In genomic region chr10:132722391-132722790, GRCh38 we compare ENCODE assay signal across 24 cellular contexts.
DNase-seq lines count a peak whose midpoint lies in the region; ATAC-seq and TF ChIP-seq lines count a peak whose summit lies in the region.
"Had no signal": no experiment of that assay in that cellular context is flagged by ENCODE, and none has a peak within 500 bp of the region (broad histone marks: within the 10 kb centered on the region; RNA-seq: fewer than 3 reads in every experiment).

No MANE protein-coding gene starts in this region.

- POLR2A ChIA-PET in HEK293T (lab: Yijun Ruan, JAX): interaction anchor here (0.7 kb wide), 1 partner anchor 13 kb away, joined by 3 read pairs; no protein-coding TSS in a partner anchor

- peak overlapping the region in 3 of 4 donors; percentile 65 to 73 (median 72) for H3K27ac ChIP-seq in sigmoid colon
- peak overlapping the region in 1 of 3 donors; percentile 48 for H3K27ac ChIP-seq in thyroid gland
- H3K27ac ChIP-seq: KMS-11, left lung, transverse colon had no signal

- H3K4me3 Mint-ChIP-seq in T-helper 17 cell: no peak overlapping the region
- no peak overlapping the region for H3K4me3 Mint-ChIP-seq in stimulated activated memory B cell treated with anti-CD40 and anti-IgM and Interleukin-4, amounts not matched to agents 10 μg/mL and 1 μg/mL and 100 μg/mL, for 72 hours
- H3K4me3 Mint-ChIP-seq: activated naive CD8-positive, alpha-beta T cell treated with anti-CD3 and anti-CD28 coated beads for 36 hours; CD8-positive, alpha-beta memory T cell; GM23338 had no signal

- intact Hi-C loops in sigmoid colon (cut with DNase I): no loop called here
- intact Hi-C loops in thyroid gland (cut with DNase I): no loop called here

- no peak for TF ChIP-seq EP300 in sigmoid colon (IDR thresholded peaks at IDR 0.05)

- H3K4me3 ChIP-seq in sigmoid colon (no peak overlapping the region), thyroid gland (replicated peaks in 1 of 3) (no peak overlapping the region)
- H3K4me3 ChIP-seq: GM23338, left lung, mucosa of descending colon, transverse colon had no signal

- H3K9me3 ChIP-seq in sigmoid colon: no peaks in the 10 kb centered on the region
- no peaks in the 10 kb centered on the region for H3K9me3 ChIP-seq in T-helper 17 cell (ENCODE audit: control insufficient read depth, low read length, poor library complexity, severe bottlenecking)
- no peaks in the 10 kb centered on the region for H3K9me3 ChIP-seq in thyroid gland
- H3K9me3 ChIP-seq: heart left ventricle, left lung, mucosa of descending colon, transverse colon had no signal

- peaks cover 5% of the 10 kb centered on the region for H3K36me3 Mint-ChIP-seq in T-helper 17 cell (ENCODE audit: low read depth)
- H3K36me3 Mint-ChIP-seq in stimulated activated memory B cell treated with anti-CD40 and anti-IgM and Interleukin-4, amounts not matched to agents 10 μg/mL and 1 μg/mL and 100 μg/mL, for 72 hours: peaks cover 53% of the 10 kb centered on the region
- H3K36me3 Mint-ChIP-seq: activated naive CD8-positive, alpha-beta T cell treated with anti-CD3 and anti-CD28 coated beads for 36 hours had no signal

- no peaks in the 10 kb centered on the region for H3K27me3 ChIP-seq in sigmoid colon
- no peaks in the 10 kb centered on the region for H3K27me3 ChIP-seq in thyroid gland
- H3K27me3 ChIP-seq: heart left ventricle, left lung, transverse colon had no signal

- H3K27ac Mint-ChIP-seq in T-helper 17 cell: no peak overlapping the region
- H3K27ac Mint-ChIP-seq in stimulated activated memory B cell treated with anti-CD40 and anti-IgM and Interleukin-4, amounts not matched to agents 10 μg/mL and 1 μg/mL and 100 μg/mL, for 72 hours: no peak overlapping the region

- H3K36me3 ChIP-seq in sigmoid colon (peaks cover 2 to 28% (median 15%) of the 10 kb centered on the region in 4 donors), thyroid gland (peaks cover 3% of the 10 kb centered on the region in 2 donors)

- TF ChIP-seq CTCF in sigmoid colon (IDR thresholded peaks at IDR 0.05): no peak
- TF ChIP-seq CTCF in thyroid gland (IDR thresholded peaks at IDR 0.05): no peak

- H3K27me3 Mint-ChIP-seq in T-helper 17 cell: no peaks in the 10 kb centered on the region
- H3K27me3 Mint-ChIP-seq in stimulated activated memory B cell treated with anti-CD40 and anti-IgM and Interleukin-4, amounts not matched to agents 10 μg/mL and 1 μg/mL and 100 μg/mL, for 72 hours: no peaks in the 10 kb centered on the region
- H3K27me3 Mint-ChIP-seq: activated naive CD8-positive, alpha-beta T cell treated with anti-CD3 and anti-CD28 coated beads for 36 hours; CD8-positive, alpha-beta memory T cell had no signal

- no peak for TF ChIP-seq POLR2A in sigmoid colon (IDR thresholded peaks at IDR 0.05)
- TF ChIP-seq POLR2A in thyroid gland (IDR thresholded peaks at IDR 0.05): no peak

- WGBS in sigmoid colon, 2 donors: 89 to 93% methylated on average over 26 of the region's 26 CpGs
- 83 to 84% methylated on average over 25 to 26 of the region's 26 CpGs for WGBS in thyroid gland, 2 donors

- CTCF ChIA-PET in HEK293T (lab: Yijun Ruan, JAX): no interaction called here

- ATAC-seq in HG03460 (IDR thresholded peaks at IDR 0.05; ENCODE audit: unreplicated experiment) (no peak), T-helper 17 cell (no peak)
- ATAC-seq in stimulated activated memory B cell treated with anti-CD40 and anti-IgM and Interleukin-4, amounts not matched to agents 10 μg/mL and 1 μg/mL and 100 μg/mL, for 72 hours: no peak
- ATAC-seq: GM23338, left lung, mucosa of descending colon had no signal

- H3K4me1 ChIP-seq in sigmoid colon (peaks cover 0 to 8% (median 2%) of the 10 kb centered on the region in 4 donors), thyroid gland (peaks cover 12 to 14% of the 10 kb centered on the region in 2 donors)
- H3K4me1 ChIP-seq: left lung, transverse colon had no signal

- H3K9me3 Mint-ChIP-seq in stimulated activated memory B cell treated with anti-CD40 and anti-IgM and Interleukin-4, amounts not matched to agents 10 μg/mL and 1 μg/mL and 100 μg/mL, for 72 hours: no peaks in the 10 kb centered on the region
- H3K9me3 Mint-ChIP-seq: activated naive CD8-positive, alpha-beta T cell treated with anti-CD3 and anti-CD28 coated beads for 36 hours had no signal

- H3K4me1 Mint-ChIP-seq in T-helper 17 cell: peaks cover 4% of the 10 kb centered on the region
- H3K4me1 Mint-ChIP-seq in stimulated activated memory B cell treated with anti-CD40 and anti-IgM and Interleukin-4, amounts not matched to agents 10 μg/mL and 1 μg/mL and 100 μg/mL, for 72 hours: no peaks in the 10 kb centered on the region
- H3K4me1 Mint-ChIP-seq: activated naive CD8-positive, alpha-beta T cell treated with anti-CD3 and anti-CD28 coated beads for 36 hours; CD8-positive, alpha-beta memory T cell had no signal

- DNase-seq in HEK293T (ENCODE audit: extremely low spot score) (peak; percentile 58), NCI-H69 (lab: John Stamatoyannopoulos, UW) (peak; percentile 6), left kidney (ENCODE audit: low read depth, low spot score) (peak; percentile 87), sigmoid colon (no peak), T-helper 17 cell (no peak), thyroid gland (no peak)
- DNase-seq: activated CD4-positive, alpha-beta T cell treated with anti-CD3 and anti-CD28 coated beads for 48 hours; activated naive CD8-positive, alpha-beta T cell treated with anti-CD3 and anti-CD28 coated beads for 36 hours; CD8-positive, alpha-beta memory T cell; left lung; mucosa of descending colon; MV-4-11; NCI-H2081; NCI-H526; occipital lobe; OCI-M1; SHP77 treated with DMSO at 0.1 percent for 48 hours; stimulated activated naive CD4-positive, alpha-beta T cell treated with Interleukin-2 at 50 U/mL for 16 hours; transverse colon had no signal

TF ChIP-seq in HEK293T, 16 proteins besides CTCF, POLR2A, EP300 and RAD21:
- 0 out of 2 replicates have a peak, but pooled peaks have one; percentile 12 for TF ChIP-seq CTBP1 (IDR thresholded peaks at IDR 0.05; ENCODE audit: borderline replicate concordance)
- TF ChIP-seq BHLHE40 (IDR thresholded peaks at IDR 0.05; ENCODE audit: borderline replicate concordance): no peak
- peak; percentile 40; the same call in 1 of the 2 replicates for TF ChIP-seq L3MBTL2 (conservative IDR thresholded peaks at IDR 0.05)

Comparison
In these comparisons a context has a peak if more than half of its experiments do, and no peak if none do; other contexts are left out.
1. DNase-seq: peak in HEK293T (single experiment), NCI-H69 (single experiment) and left kidney (single experiment); none in sigmoid colon (single experiment), T-helper 17 cell (0 of 3) and thyroid gland (0 of 2).